ENCODE assay signal across 8 cellular contexts in genomic region chr9:124285903-124286291, GRCh38. TPM values are rescaled to one million over a fixed set of nuclear protein-coding genes. Genes with fewer than 3 reads are reported as not detected.
DNase-seq lines count a peak whose midpoint lies in the region; ATAC-seq lines count a peak whose summit lies in the region.

No MANE protein-coding gene starts in this region.

- H3K4me1 Mint-ChIP-seq in stimulated activated memory B cell treated with anti-CD40 and anti-IgM and Interleukin-4, amounts not matched to agents 10 μg/mL and 1 μg/mL and 100 μg/mL, for 72 hours, result peaks cover 92% of the 10 kb centered on the region

- H3K4me3 Mint-ChIP-seq in stimulated activated memory B cell treated with anti-CD40 and anti-IgM and Interleukin-4, amounts not matched to agents 10 μg/mL and 1 μg/mL and 100 μg/mL, for 72 hours, result peak overlapping the region; percentile 79

- DNase-seq in SKM-1 treated with dmso at 0.1 percent for 144 hours (lab: John Stamatoyannopoulos, UW; ENCODE audit: unreplicated experiment) (peak; percentile 86), caudate nucleus (lab: John Stamatoyannopoulos, UW) (peak in 11 of 61 donors; percentile 10 to 60 (median 32)), mucosa of gallbladder (ENCODE audit: low spot score) (peak; percentile 87), RKO (ENCODE audit: low spot score) (no peak)

- peak overlapping the region; percentile 98 for H3K27ac Mint-ChIP-seq in stimulated activated memory B cell treated with anti-CD40 and anti-IgM and Interleukin-4, amounts not matched to agents 10 μg/mL and 1 μg/mL and 100 μg/mL, for 72 hours

- peak overlapping the region; percentile 92 for H3K27ac ChIP-seq in caudate nucleus (ENCODE audit: low read depth, low read length)

- peak; percentile 37 for ATAC-seq in GM18502 (IDR thresholded peaks at IDR 0.05; ENCODE audit: poor library complexity, unreplicated experiment)
- ATAC-seq in HG02798 (IDR thresholded peaks at IDR 0.05; ENCODE audit: poor library complexity, unreplicated experiment), result peak; percentile 45
- peak; percentile 75 for ATAC-seq in stimulated activated memory B cell treated with anti-CD40 and anti-IgM and Interleukin-4, amounts not matched to agents 10 μg/mL and 1 μg/mL and 100 μg/mL, for 72 hours
- no peak for ATAC-seq in HG03521 (IDR thresholded peaks at IDR 0.05; ENCODE audit: unreplicated experiment)

- no peaks in the 10 kb centered on the region for H3K27me3 Mint-ChIP-seq in stimulated activated memory B cell treated with anti-CD40 and anti-IgM and Interleukin-4, amounts not matched to agents 10 μg/mL and 1 μg/mL and 100 μg/mL, for 72 hours

- peaks cover 19% of the 10 kb centered on the region for H3K36me3 Mint-ChIP-seq in stimulated activated memory B cell treated with anti-CD40 and anti-IgM and Interleukin-4, amounts not matched to agents 10 μg/mL and 1 μg/mL and 100 μg/mL, for 72 hours

- H3K9me3 Mint-ChIP-seq in stimulated activated memory B cell treated with anti-CD40 and anti-IgM and Interleukin-4, amounts not matched to agents 10 μg/mL and 1 μg/mL and 100 μg/mL, for 72 hours, result no peaks in the 10 kb centered on the region

RNA-seq across cellular contexts. Expression of gene NEK6, which starts 28.1 kb away (rescaled TPM):
- total RNA-seq in mucosa of gallbladder, result 96.7 TPM
